Comparison of ENCODE assay signal across 20 cellular contexts in the genomic region with DNA sequence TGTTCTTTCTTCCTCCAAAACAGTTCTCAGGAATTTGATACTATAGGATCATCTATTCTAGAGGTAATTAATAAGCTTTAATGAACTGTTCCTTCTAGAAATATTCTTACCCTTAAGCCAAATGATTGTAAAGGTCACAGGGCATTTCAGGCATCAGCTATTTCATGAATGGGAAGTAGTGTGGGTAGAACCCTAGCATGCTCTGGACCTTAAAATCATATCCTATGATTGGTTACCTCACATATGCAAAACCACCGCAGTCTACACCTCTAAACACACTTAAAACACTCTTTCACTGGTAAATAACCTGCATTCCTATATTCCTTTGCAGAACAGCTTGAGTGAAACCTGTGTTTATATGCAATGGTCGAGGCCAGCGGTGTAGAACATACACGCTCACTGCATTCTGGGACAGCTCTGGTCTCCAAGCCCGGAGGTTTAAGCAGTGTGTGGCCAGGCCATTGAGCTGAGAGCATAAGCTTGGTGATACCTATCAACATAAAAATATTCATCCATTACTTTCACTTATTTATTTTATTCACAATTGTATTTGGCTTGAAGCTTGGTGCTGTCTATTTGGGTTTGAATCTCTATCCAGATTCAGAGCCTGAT.
DNase-seq lines count a peak whose midpoint lies in the region; ATAC-seq, FAIRE-seq and TF ChIP-seq lines count a peak whose summit lies in the region.
"Had no signal": no experiment of that assay in that cellular context is flagged by ENCODE, and none has a peak within 500 bp of the region (broad histone marks: within the 10 kb centered on the region; RNA-seq: fewer than 3 reads in every experiment).

No MANE protein-coding gene starts in this region.

- H3K27me3 ChIP-seq in naive thymus-derived CD4-positive, alpha-beta T cell (ENCODE audit: control insufficient read depth in 2 of 2, insufficient read depth in 2 of 2, low read length in 2 of 2), result no peaks in the 10 kb centered on the region
- no peaks in the 10 kb centered on the region for H3K27me3 ChIP-seq in MM.1S (replicated peaks; ENCODE audit: insufficient read depth, low read length)
- no peaks in the 10 kb centered on the region for H3K27me3 ChIP-seq in ovary
- H3K27me3 ChIP-seq: ascending aorta, left lung, pancreas had no signal

- 90 to 94% (median 92%) methylated on average over 5 of the region's 5 CpGs for WGBS in ovary, 3 donors

- TF ChIP-seq CTCF in MM.1S (IDR thresholded peaks at IDR 0.05; ENCODE audit: low read length), result no peak
- no peak for TF ChIP-seq CTCF in ovary (IDR thresholded peaks at IDR 0.05)

- H3K36me3 Mint-ChIP-seq in activated CD4-positive, alpha-beta memory T cell treated with anti-CD3 and anti-CD28 coated beads for 36 hours, result peaks cover 2% of the 10 kb centered on the region
- H3K36me3 Mint-ChIP-seq in naive thymus-derived CD4-positive, alpha-beta T cell, result peaks cover 0 to 30% (median 0%) of the 10 kb centered on the region in 5 donors
- H3K36me3 Mint-ChIP-seq: type B pancreatic cell had no signal

- H3K27me3 Mint-ChIP-seq in activated CD4-positive, alpha-beta memory T cell treated with anti-CD3 and anti-CD28 coated beads for 36 hours, result no peaks in the 10 kb centered on the region
- H3K27me3 Mint-ChIP-seq in naive thymus-derived CD4-positive, alpha-beta T cell, result no peaks in the 10 kb centered on the region

- FAIRE-seq in GM19239 (lab: Jason Lieb, UNC), result peak; percentile 8
- FAIRE-seq: endothelial cell of umbilical vein, HepG2, pancreas had no signal

- H3K27ac Mint-ChIP-seq in activated CD4-positive, alpha-beta memory T cell treated with anti-CD3 and anti-CD28 coated beads for 36 hours, result peak overlapping the region; percentile 93
- peak overlapping the region; percentile 93 to 99 (median 96) for H3K27ac Mint-ChIP-seq in naive thymus-derived CD4-positive, alpha-beta T cell
- H3K27ac Mint-ChIP-seq: type B pancreatic cell had no signal

- H3K9me2 ChIP-seq in MM.1S (replicated peaks; ENCODE audit: insufficient read depth, low read length), result no peaks in the 10 kb centered on the region

- H3K9ac ChIP-seq in MM.1S (ENCODE audit: low read length), result no peak overlapping the region

- H3K4me1 ChIP-seq in naive thymus-derived CD4-positive, alpha-beta T cell (ENCODE audit: control insufficient read depth in 2 of 2, insufficient read depth in 2 of 2, low read length in 2 of 2), result peaks cover 57 to 75% of the 10 kb centered on the region in 2 donors
- H3K4me1 ChIP-seq in MM.1S (ENCODE audit: low read length) (no peaks in the 10 kb centered on the region), ovary (ENCODE audit: insufficient read depth) (no peaks in the 10 kb centered on the region)
- H3K4me1 ChIP-seq: ascending aorta, foreskin keratinocyte, pancreas had no signal

- POLR2A ChIA-PET in activated CD4-positive, alpha-beta memory T cell treated with anti-CD3 and anti-CD28 coated beads for 36 hours (lab: Charles Lee), result interaction anchor here (0.6 to 5.2 kb wide), 14 partner anchors 10 to 92 kb away, joined by 3 to 37 read pairs (median 4); partner anchors contain the start of gene RASGRP1
- POLR2A ChIA-PET in naive thymus-derived CD4-positive, alpha-beta T cell (lab: Charles Lee), result interaction anchor here (0.6 to 19.6 kb wide), 27 partner anchors 9 to 197 kb away, joined by 3 to 548 read pairs (median 6); partner anchors contain the start of gene RASGRP1

- H3F3A ChIP-seq in MM.1S (ENCODE audit: insufficient read depth, low read length), result no peaks in the 10 kb centered on the region

- CTCF ChIA-PET in activated CD4-positive, alpha-beta memory T cell treated with anti-CD3 and anti-CD28 coated beads for 36 hours (lab: Charles Lee), result interaction anchor here (0.9 to 4.3 kb wide), 15 partner anchors 13 to 93 kb away, joined by 3 to 32 read pairs (median 8); partner anchors contain the start of gene RASGRP1
- CTCF ChIA-PET in naive thymus-derived CD4-positive, alpha-beta T cell (lab: Charles Lee), result interaction anchor here (0.6 to 9.9 kb wide), 21 partner anchors 9 to 212 kb away, joined by 3 to 241 read pairs (median 4); partner anchors contain the start of gene RASGRP1

- H3K79me2 ChIP-seq in MM.1S (ENCODE audit: low read length), result no peaks in the 10 kb centered on the region

- H4K20me1 ChIP-seq in MM.1S (ENCODE audit: insufficient read depth, low read length), result no peaks in the 10 kb centered on the region

- H3K27ac ChIP-seq in naive thymus-derived CD4-positive, alpha-beta T cell (ENCODE audit: low read depth, low read length), result peak overlapping the region; percentile 70
- no peak overlapping the region for H3K27ac ChIP-seq in MM.1S (ENCODE audit: low read length)
- H3K27ac ChIP-seq in ovary, result no peak overlapping the region
- H3K27ac ChIP-seq: 22Rv1, ascending aorta, foreskin keratinocyte, left lung, pancreas had no signal

- intact Hi-C loops in activated CD4-positive, alpha-beta memory T cell treated with anti-CD3 and anti-CD28 coated beads for 36 hours (cut with micrococcal nuclease), result no loop called here
- intact Hi-C loops in naive thymus-derived CD4-positive, alpha-beta T cell (cut with micrococcal nuclease), result loop anchor here in 1 of 2 donors (2.0 kb wide), 1 partner anchor 13 kb away; no protein-coding TSS in a partner anchor
- intact Hi-C loops in ovary (cut with DNase I), result no loop called here

- H3K4me2 ChIP-seq in MM.1S (ENCODE audit: low read depth, low read length), result no peak overlapping the region

- TF ChIP-seq POLR2A in ovary (IDR thresholded peaks at IDR 0.05), result no peak

- no peaks in the 10 kb centered on the region for H3K36me3 ChIP-seq in naive thymus-derived CD4-positive, alpha-beta T cell (ENCODE audit: control insufficient read depth in 2 of 3, insufficient read depth in 3 of 3, low read length in 3 of 3)
- no peaks in the 10 kb centered on the region for H3K36me3 ChIP-seq in MM.1S (replicated peaks; ENCODE audit: insufficient read depth, low read length)
- H3K36me3 ChIP-seq in ovary, result no peaks in the 10 kb centered on the region
- H3K36me3 ChIP-seq: ascending aorta, left lung, pancreas had no signal

- peak; percentile 38 for DNase-seq in NK-92 treated with Interleukin-12 subunit alpha and Interleukin-12 subunit beta, amount 100 ng/mL, for 24 hours (lab: John Stamatoyannopoulos, UW)
- DNase-seq in NK-92 (lab: John Stamatoyannopoulos, UW; ENCODE audit: unreplicated experiment) (no peak), GM19239 (ENCODE audit: insufficient read length, low spot score) (no peak), MM.1S (no peak), ovary (no peak), GM19238 (ENCODE audit: insufficient read length, low spot score) (no peak)
- DNase-seq in activated CD4-positive, alpha-beta memory T cell treated with anti-CD3 and anti-CD28 coated beads for 36 hours, result peak; percentile 20
- DNase-seq in naive thymus-derived CD4-positive, alpha-beta T cell, result no peak
- DNase-seq: C1 segment of cervical spinal cord, DMS79, left lung, NCI-H2081 treated with DMSO at 0.1 percent for 48 hours, NCI-H69, pancreas had no signal

- H3K4me3 ChIP-seq in naive thymus-derived CD4-positive, alpha-beta T cell (ENCODE audit: low read length), result peak overlapping the region; percentile 45
- H3K4me3 ChIP-seq in MM.1S (ENCODE audit: low read length) (no peak overlapping the region), ovary (no peak overlapping the region)
- H3K4me3 ChIP-seq: ascending aorta, left lung, pancreas had no signal

- H3K9me3 ChIP-seq in naive thymus-derived CD4-positive, alpha-beta T cell (ENCODE audit: control insufficient read depth in 2 of 3, low read length in 3 of 3), result no peaks in the 10 kb centered on the region
- H3K9me3 ChIP-seq in MM.1S (replicated peaks; ENCODE audit: insufficient read depth, low read length) (no peaks in the 10 kb centered on the region), ovary (no peaks in the 10 kb centered on the region)
- H3K9me3 ChIP-seq: ascending aorta, left lung, pancreas had no signal

- H2AFZ ChIP-seq in MM.1S (ENCODE audit: low read length), result no peak overlapping the region

- ATAC-seq in naive thymus-derived CD4-positive, alpha-beta T cell, result no peak
- ATAC-seq: foreskin keratinocyte, HepG2 had no signal

- peaks cover 12% of the 10 kb centered on the region for H3K9me3 Mint-ChIP-seq in activated CD4-positive, alpha-beta memory T cell treated with anti-CD3 and anti-CD28 coated beads for 36 hours
- peaks cover 0 to 3% (median 0%) of the 10 kb centered on the region in 11 donors for H3K9me3 Mint-ChIP-seq in naive thymus-derived CD4-positive, alpha-beta T cell
- H3K9me3 Mint-ChIP-seq: type B pancreatic cell had no signal

- H3K4me3 Mint-ChIP-seq in activated CD4-positive, alpha-beta memory T cell treated with anti-CD3 and anti-CD28 coated beads for 36 hours, result peak overlapping the region; percentile 77
- H3K4me3 Mint-ChIP-seq in naive thymus-derived CD4-positive, alpha-beta T cell, result peak overlapping the region; percentile 79 to 92 (median 84)
- H3K4me3 Mint-ChIP-seq: type B pancreatic cell had no signal

- peaks cover 79% of the 10 kb centered on the region for H3K4me1 Mint-ChIP-seq in activated CD4-positive, alpha-beta memory T cell treated with anti-CD3 and anti-CD28 coated beads for 36 hours (ENCODE audit: low read depth)
- H3K4me1 Mint-ChIP-seq in naive thymus-derived CD4-positive, alpha-beta T cell, result peaks cover 42 to 93% (median 89%) of the 10 kb centered on the region in 7 donors

- no peak for TF ChIP-seq EP300 in ovary (IDR thresholded peaks at IDR 0.05)

Comparison
In these comparisons a context has a peak if more than half of its experiments do, and no peak if none do; other contexts are left out.
1. DNase-seq: peak in NK-92 treated with Interleukin-12 subunit alpha and Interleukin-12 subunit beta, amount 100 ng/mL, for 24 hours (single experiment) and activated CD4-positive, alpha-beta memory T cell treated with anti-CD3 and anti-CD28 coated beads for 36 hours (single experiment); none in NK-92 (single experiment), GM19239 (single experiment), naive thymus-derived CD4-positive, alpha-beta T cell (0 of 9), MM.1S (single experiment), ovary (0 of 5) and GM19238 (single experiment).